17 cellular contexts compared by ENCODE assay signal in genomic region chr12:110311903-110312302, GRCh38. TPM values are rescaled to one million over a fixed set of nuclear protein-coding genes. Genes with fewer than 3 reads are reported as not detected.
A peak's percentile ranks its signal among the peaks of the same experiment; 100 is the strongest.
DNase-seq lines count a peak whose midpoint lies in the region; ATAC-seq and TF ChIP-seq lines count a peak whose summit lies in the region.
"Had no signal": no experiment of that assay in that cellular context is flagged by ENCODE, and none has a peak within 500 bp of the region (broad histone marks: within the 10 kb centered on the region; RNA-seq: fewer than 3 reads in every experiment).

No MANE protein-coding gene starts in this region.

- CTCF ChIA-PET in activated CD4-positive, alpha-beta T cell treated with anti-CD3 and anti-CD28 coated beads for 36 hours (lab: Charles Lee) = interaction anchor here (0.7 kb wide), 2 partner anchors 53 to 290 kb away, joined by 3 read pairs; no protein-coding TSS in a partner anchor
- CTCF ChIA-PET in CD4-positive, alpha-beta T cell (lab: Charles Lee) = interaction anchor here (1.0 kb wide), 1 partner anchor 120 kb away, joined by 3 read pairs; no protein-coding TSS in a partner anchor
- CTCF ChIA-PET in activated CD4-positive, alpha-beta memory T cell treated with anti-CD3 and anti-CD28 coated beads, Interleukin-2, amount 10 ng/mL, durations not matched to agents 7 days and 5 days (lab: Charles Lee) = interaction anchor here (1.2 to 1.5 kb wide), 3 partner anchors 18 to 138 kb away, joined by 3 read pairs; partner anchors contain the start of genes ARPC3 and ATP2A2
- CTCF ChIA-PET in naive thymus-derived CD4-positive, alpha-beta T cell (lab: Charles Lee) = interaction anchor here (0.6 to 0.7 kb wide), 3 partner anchors 20 to 146 kb away, joined by 3 to 4 read pairs (median 4); no protein-coding TSS in a partner anchor

- H3K4me1 ChIP-seq in naive thymus-derived CD4-positive, alpha-beta T cell (ENCODE audit: control insufficient read depth in 2 of 2, insufficient read depth in 2 of 2, low read length in 2 of 2) = peaks cover 0 to 10% of the 10 kb centered on the region in 2 donors

- H3K4me3 Mint-ChIP-seq in activated CD4-positive, alpha-beta T cell treated with anti-CD3 and anti-CD28 coated beads for 36 hours = no peak overlapping the region
- H3K4me3 Mint-ChIP-seq in CD4-positive, alpha-beta T cell = no peak overlapping the region
- no peak overlapping the region for H3K4me3 Mint-ChIP-seq in activated CD4-positive, alpha-beta memory T cell treated with anti-CD3 and anti-CD28 coated beads, Interleukin-2, amount 10 ng/mL, durations not matched to agents 7 days and 5 days
- peak overlapping the region in 1 of 10 donors; percentile 3 for H3K4me3 Mint-ChIP-seq in naive thymus-derived CD4-positive, alpha-beta T cell
- H3K4me3 Mint-ChIP-seq in mesothelial cell of epicardium = no peak overlapping the region

- no peaks in the 10 kb centered on the region for H3K9me3 Mint-ChIP-seq in activated CD4-positive, alpha-beta T cell treated with anti-CD3 and anti-CD28 coated beads for 36 hours (ENCODE audit: low read depth)
- H3K9me3 Mint-ChIP-seq in CD4-positive, alpha-beta T cell = no peaks in the 10 kb centered on the region
- no peaks in the 10 kb centered on the region for H3K9me3 Mint-ChIP-seq in activated CD4-positive, alpha-beta memory T cell treated with anti-CD3 and anti-CD28 coated beads, Interleukin-2, amount 10 ng/mL, durations not matched to agents 7 days and 5 days
- no peaks in the 10 kb centered on the region for H3K9me3 Mint-ChIP-seq in naive thymus-derived CD4-positive, alpha-beta T cell
- no peaks in the 10 kb centered on the region for H3K9me3 Mint-ChIP-seq in mesothelial cell of epicardium

- H3K4me3 ChIP-seq in naive thymus-derived CD4-positive, alpha-beta T cell (ENCODE audit: low read length) = no peak overlapping the region
- H3K4me3 ChIP-seq: coronary artery, heart left ventricle, upper lobe of right lung had no signal

- H3K4me1 Mint-ChIP-seq in activated CD4-positive, alpha-beta T cell treated with anti-CD3 and anti-CD28 coated beads for 36 hours = peaks cover 70% of the 10 kb centered on the region
- H3K4me1 Mint-ChIP-seq in CD4-positive, alpha-beta T cell (ENCODE audit: low read depth) = peaks cover 76% of the 10 kb centered on the region
- peaks cover 74% of the 10 kb centered on the region for H3K4me1 Mint-ChIP-seq in activated CD4-positive, alpha-beta memory T cell treated with anti-CD3 and anti-CD28 coated beads, Interleukin-2, amount 10 ng/mL, durations not matched to agents 7 days and 5 days
- H3K4me1 Mint-ChIP-seq in naive thymus-derived CD4-positive, alpha-beta T cell = peaks cover 30 to 61% (median 57%) of the 10 kb centered on the region in 7 donors
- H3K4me1 Mint-ChIP-seq in mesothelial cell of epicardium = peaks cover 7% of the 10 kb centered on the region

- no peak overlapping the region for H3K27ac ChIP-seq in CD4-positive, alpha-beta T cell (ENCODE audit: low read depth, low read length)
- H3K27ac ChIP-seq in naive thymus-derived CD4-positive, alpha-beta T cell (ENCODE audit: low read depth, low read length) = no peak overlapping the region
- H3K27ac ChIP-seq: coronary artery, upper lobe of right lung had no signal

- peak overlapping the region; percentile 83 for H3K27ac Mint-ChIP-seq in activated CD4-positive, alpha-beta T cell treated with anti-CD3 and anti-CD28 coated beads for 36 hours
- H3K27ac Mint-ChIP-seq in CD4-positive, alpha-beta T cell = peak overlapping the region; percentile 59
- peak overlapping the region; percentile 77 for H3K27ac Mint-ChIP-seq in activated CD4-positive, alpha-beta memory T cell treated with anti-CD3 and anti-CD28 coated beads, Interleukin-2, amount 10 ng/mL, durations not matched to agents 7 days and 5 days
- peak overlapping the region in 6 of 9 donors; percentile 21 to 66 (median 46) for H3K27ac Mint-ChIP-seq in naive thymus-derived CD4-positive, alpha-beta T cell
- no peak overlapping the region for H3K27ac Mint-ChIP-seq in mesothelial cell of epicardium

- no peak for ATAC-seq in activated CD4-positive, alpha-beta T cell treated with anti-CD3 and anti-CD28 coated beads for 36 hours
- no peak for ATAC-seq in CD4-positive, alpha-beta T cell (ENCODE audit: poor library complexity)
- no peak for ATAC-seq in naive thymus-derived CD4-positive, alpha-beta T cell
- ATAC-seq in HG03457 (IDR thresholded peaks at IDR 0.05; ENCODE audit: unreplicated experiment) = no peak
- ATAC-seq: activated CD4-positive, CD25-positive, alpha-beta regulatory T cell treated with anti-CD3 and anti-CD28 coated beads, Interleukin-2, amount 50 U/mL, for 24 hours had no signal

- peaks cover 0 to 5% (median 0%) of the 10 kb centered on the region in 3 experiments for H3K36me3 ChIP-seq in naive thymus-derived CD4-positive, alpha-beta T cell (ENCODE audit: control insufficient read depth in 2 of 3, insufficient read depth in 3 of 3, low read length in 3 of 3)

- no peaks in the 10 kb centered on the region for H3K27me3 ChIP-seq in CD4-positive, alpha-beta T cell (ENCODE audit: control insufficient read depth, insufficient read depth, low read length)
- no peaks in the 10 kb centered on the region for H3K27me3 ChIP-seq in naive thymus-derived CD4-positive, alpha-beta T cell (ENCODE audit: control insufficient read depth in 2 of 2, insufficient read depth in 2 of 2, low read length in 2 of 2)
- H3K27me3 ChIP-seq: heart left ventricle, upper lobe of right lung had no signal

- intact Hi-C loops in activated CD4-positive, alpha-beta T cell treated with anti-CD3 and anti-CD28 coated beads for 36 hours (cut with DNase I, micrococcal nuclease) = no loop called here
- intact Hi-C loops in CD4-positive, alpha-beta T cell (cut with DNase I, micrococcal nuclease) = no loop called here
- intact Hi-C loops in naive thymus-derived CD4-positive, alpha-beta T cell (cut with micrococcal nuclease) = no loop called here

- no peak for DNase-seq in activated CD4-positive, alpha-beta T cell treated with anti-CD3 and anti-CD28 coated beads for 36 hours
- DNase-seq in activated CD4-positive, alpha-beta T cell treated with anti-CD3 and anti-CD28 coated beads for 4 hours = no peak
- no peak for DNase-seq in CD4-positive, alpha-beta T cell
- no peak for DNase-seq in activated CD4-positive, alpha-beta memory T cell treated with anti-CD3 and anti-CD28 coated beads, Interleukin-2, amount 10 ng/mL, durations not matched to agents 7 days and 5 days
- DNase-seq in naive thymus-derived CD4-positive, alpha-beta T cell = no peak
- DNase-seq in UCSD-AML1 (lab: John Stamatoyannopoulos, UW; ENCODE audit: unreplicated experiment) (no peak), mesothelial cell of epicardium (ENCODE audit: low spot score in 2 of 2, unreplicated experiment in 2 of 2) (no peak)
- DNase-seq: activated T-cell treated with anti-CD3 and anti-CD28 coated beads, Interleukin-2, amount 50 U/mL, for 1 hour; GF-D8; heart left ventricle; islet precursor cell; NCI-H2029; NCI-H524 treated with DMSO at 0.1 percent for 48 hours; upper lobe of right lung had no signal

- H3K36me3 Mint-ChIP-seq in activated CD4-positive, alpha-beta T cell treated with anti-CD3 and anti-CD28 coated beads for 36 hours (ENCODE audit: low read depth) = peaks cover 37% of the 10 kb centered on the region
- peaks cover 74% of the 10 kb centered on the region for H3K36me3 Mint-ChIP-seq in CD4-positive, alpha-beta T cell (ENCODE audit: low read depth)
- peaks cover 68% of the 10 kb centered on the region for H3K36me3 Mint-ChIP-seq in activated CD4-positive, alpha-beta memory T cell treated with anti-CD3 and anti-CD28 coated beads, Interleukin-2, amount 10 ng/mL, durations not matched to agents 7 days and 5 days (ENCODE audit: low read depth)
- H3K36me3 Mint-ChIP-seq in naive thymus-derived CD4-positive, alpha-beta T cell = peaks cover 5 to 25% (median 23%) of the 10 kb centered on the region in 5 donors
- H3K36me3 Mint-ChIP-seq in mesothelial cell of epicardium = peaks cover 35% of the 10 kb centered on the region

- POLR2A ChIA-PET in activated CD4-positive, alpha-beta T cell treated with anti-CD3 and anti-CD28 coated beads for 36 hours (lab: Charles Lee) = interaction anchor here (0.8 kb wide), 1 partner anchor 12 kb away, joined by 3 read pairs; no protein-coding TSS in a partner anchor
- POLR2A ChIA-PET in CD4-positive, alpha-beta T cell (lab: Charles Lee) = interaction anchor here (1.0 to 1.1 kb wide), 2 partner anchors 10 to 41 kb away, joined by 3 to 4 read pairs; no protein-coding TSS in a partner anchor
- POLR2A ChIA-PET in activated CD4-positive, alpha-beta memory T cell treated with anti-CD3 and anti-CD28 coated beads, Interleukin-2, amount 10 ng/mL, durations not matched to agents 7 days and 5 days (lab: Charles Lee) = interaction anchor here (1.0 to 1.9 kb wide), 3 partner anchors 15 to 37 kb away, joined by 5 to 6 read pairs (median 5); no protein-coding TSS in a partner anchor
- POLR2A ChIA-PET in naive thymus-derived CD4-positive, alpha-beta T cell (lab: Charles Lee) = no interaction called here

- H3K27me3 Mint-ChIP-seq in activated CD4-positive, alpha-beta T cell treated with anti-CD3 and anti-CD28 coated beads for 36 hours = no peaks in the 10 kb centered on the region
- no peaks in the 10 kb centered on the region for H3K27me3 Mint-ChIP-seq in CD4-positive, alpha-beta T cell
- no peaks in the 10 kb centered on the region for H3K27me3 Mint-ChIP-seq in activated CD4-positive, alpha-beta memory T cell treated with anti-CD3 and anti-CD28 coated beads, Interleukin-2, amount 10 ng/mL, durations not matched to agents 7 days and 5 days
- H3K27me3 Mint-ChIP-seq in naive thymus-derived CD4-positive, alpha-beta T cell = no peaks in the 10 kb centered on the region
- no peaks in the 10 kb centered on the region for H3K27me3 Mint-ChIP-seq in mesothelial cell of epicardium (ENCODE audit: low read depth)

- TF ChIP-seq CTCF in CD4-positive, alpha-beta T cell (IDR thresholded peaks at IDR 0.05) = no peak
- TF ChIP-seq CTCF in mesothelial cell of epicardium (IDR thresholded peaks at IDR 0.05; ENCODE audit: unreplicated experiment) = no peak

- H3K9me3 ChIP-seq in CD4-positive, alpha-beta T cell (ENCODE audit: control insufficient read depth, low read length) = no peaks in the 10 kb centered on the region
- H3K9me3 ChIP-seq in naive thymus-derived CD4-positive, alpha-beta T cell (ENCODE audit: control insufficient read depth in 2 of 3, low read length in 3 of 3) = no peaks in the 10 kb centered on the region
- H3K9me3 ChIP-seq: heart left ventricle, upper lobe of right lung had no signal

RNA-seq across cellular contexts. Expression of gene ATP2A2, which starts 30.9 kb away (rescaled TPM):
- total RNA-seq in activated CD4-positive, alpha-beta T cell treated with anti-CD3 and anti-CD28 coated beads for 36 hours = 100 to 1,000 TPM; 116 to 130 TPM
- total RNA-seq in CD4-positive, alpha-beta T cell = 100 to 1,000 TPM; 113 to 117 TPM
- 100 to 1,000 TPM; 142 TPM for total RNA-seq in activated CD4-positive, alpha-beta memory T cell treated with anti-CD3 and anti-CD28 coated beads, Interleukin-2, amount 10 ng/mL, durations not matched to agents 7 days and 5 days
- 100 to 1,000 TPM in 2 of 5 experiments, 10 to 100 TPM in 3; 81.4 to 160 (median 83.9) TPM for total RNA-seq in naive thymus-derived CD4-positive, alpha-beta T cell
- polyA plus RNA-seq in naive thymus-derived CD4-positive, alpha-beta T cell = 1 to 10 TPM; 2.1 to 2.5 TPM
- total RNA-seq in mesothelial cell of epicardium = 179 to 186 TPM (median 182 TPM) in 3 replicates
